12 cellular contexts compared by ENCODE assay signal in genomic region chr21:41868062-41868710, GRCh38. TPM values are rescaled to one million over a fixed set of nuclear protein-coding genes. Genes with fewer than 3 reads are reported as not detected.
DNase-seq lines count a peak whose midpoint lies in the region; ATAC-seq and TF ChIP-seq lines count a peak whose summit lies in the region.
"Had no signal": no experiment of that assay in that cellular context is flagged by ENCODE, and none has a peak within 500 bp of the region (broad histone marks: within the 10 kb centered on the region; RNA-seq: fewer than 3 reads in every experiment).

No MANE protein-coding gene starts in this region.

- intact Hi-C loops in breast epithelium (cut with DNase I; ENCODE audit: low total_unique reads), result no loop called here
- intact Hi-C loops in naive thymus-derived CD4-positive, alpha-beta T cell (cut with micrococcal nuclease), result no loop called here

- no peaks in the 10 kb centered on the region for H3K36me3 Mint-ChIP-seq in chondrocyte (ENCODE audit: low read depth)
- H3K36me3 Mint-ChIP-seq in naive thymus-derived CD4-positive, alpha-beta T cell, result peaks cover 0 to 10% (median 0%) of the 10 kb centered on the region in 5 donors

- H3K9me3 Mint-ChIP-seq in chondrocyte (ENCODE audit: low read depth), result no peaks in the 10 kb centered on the region
- H3K9me3 Mint-ChIP-seq in naive thymus-derived CD4-positive, alpha-beta T cell, result no peaks in the 10 kb centered on the region
- H3K9me3 Mint-ChIP-seq: stimulated activated effector memory CD8-positive, alpha-beta T cell treated with anti-CD3 and anti-CD28 coated beads, Interleukin-12 subunit alpha, Interleukin-12 subunit beta, amount 100 ng/mL, for 72 hours had no signal

- POLR2A ChIA-PET in naive thymus-derived CD4-positive, alpha-beta T cell (lab: Charles Lee), result no interaction called here

- H3K4me3 ChIP-seq in breast epithelium, result no peak overlapping the region
- no peak overlapping the region for H3K4me3 ChIP-seq in naive thymus-derived CD4-positive, alpha-beta T cell (ENCODE audit: low read length)

- CTCF ChIA-PET in naive thymus-derived CD4-positive, alpha-beta T cell (lab: Charles Lee), result no interaction called here

- no peak overlapping the region for H3K4me3 Mint-ChIP-seq in chondrocyte (ENCODE audit: unreplicated experiment)
- H3K4me3 Mint-ChIP-seq in naive thymus-derived CD4-positive, alpha-beta T cell, result no peak overlapping the region
- H3K4me3 Mint-ChIP-seq: stimulated activated effector memory CD8-positive, alpha-beta T cell treated with anti-CD3 and anti-CD28 coated beads, Interleukin-12 subunit alpha, Interleukin-12 subunit beta, amount 100 ng/mL, for 72 hours had no signal

- H3K9me3 ChIP-seq in breast epithelium, result no peaks in the 10 kb centered on the region
- H3K9me3 ChIP-seq in naive thymus-derived CD4-positive, alpha-beta T cell (ENCODE audit: control insufficient read depth in 2 of 3, low read length in 3 of 3), result no peaks in the 10 kb centered on the region

- no peak for TF ChIP-seq POLR2A in breast epithelium (IDR thresholded peaks at IDR 0.05)

- no peaks in the 10 kb centered on the region for H3K27me3 Mint-ChIP-seq in chondrocyte (ENCODE audit: low read depth)
- H3K27me3 Mint-ChIP-seq in naive thymus-derived CD4-positive, alpha-beta T cell, result no peaks in the 10 kb centered on the region

- peak overlapping the region; percentile 63 for H3K27ac Mint-ChIP-seq in chondrocyte (ENCODE audit: unreplicated experiment)
- no peak overlapping the region for H3K27ac Mint-ChIP-seq in naive thymus-derived CD4-positive, alpha-beta T cell
- H3K27ac Mint-ChIP-seq: stimulated activated effector memory CD8-positive, alpha-beta T cell treated with anti-CD3 and anti-CD28 coated beads, Interleukin-12 subunit alpha, Interleukin-12 subunit beta, amount 100 ng/mL, for 72 hours had no signal

- H3K36me3 ChIP-seq in breast epithelium, result no peaks in the 10 kb centered on the region
- no peaks in the 10 kb centered on the region for H3K36me3 ChIP-seq in naive thymus-derived CD4-positive, alpha-beta T cell (ENCODE audit: control insufficient read depth in 2 of 3, insufficient read depth in 3 of 3, low read length in 3 of 3)

- H3K4me1 Mint-ChIP-seq in chondrocyte (ENCODE audit: low read depth), result peaks cover 20% of the 10 kb centered on the region
- H3K4me1 Mint-ChIP-seq in naive thymus-derived CD4-positive, alpha-beta T cell, result peaks cover 8 to 31% (median 20%) of the 10 kb centered on the region in 7 donors

- H3K27ac ChIP-seq in breast epithelium, result no peak overlapping the region
- H3K27ac ChIP-seq in naive thymus-derived CD4-positive, alpha-beta T cell (ENCODE audit: low read depth, low read length), result no peak overlapping the region

- no peak for TF ChIP-seq CTCF in GM13976 (IDR thresholded peaks at IDR 0.05; ENCODE audit: borderline replicate concordance, control extremely low read depth, extremely low read depth, insufficient read depth, missing control alignments)
- peak; percentile 19 for TF ChIP-seq CTCF in chondrocyte (IDR thresholded peaks at IDR 0.05)
- no peak for TF ChIP-seq CTCF in breast epithelium (IDR thresholded peaks at IDR 0.05)

- H3K27me3 ChIP-seq in breast epithelium, result no peaks in the 10 kb centered on the region
- H3K27me3 ChIP-seq in naive thymus-derived CD4-positive, alpha-beta T cell (ENCODE audit: control insufficient read depth in 2 of 2, insufficient read depth in 2 of 2, low read length in 2 of 2), result no peaks in the 10 kb centered on the region

- ATAC-seq in GM21381 (IDR thresholded peaks at IDR 0.05; ENCODE audit: unreplicated experiment) (peak; percentile 47), HG03135 (IDR thresholded peaks at IDR 0.05; ENCODE audit: unreplicated experiment) (peak; percentile 58)
- no peak for ATAC-seq in naive thymus-derived CD4-positive, alpha-beta T cell
- ATAC-seq: PC-3; stimulated activated effector memory CD8-positive, alpha-beta T cell treated with anti-CD3 and anti-CD28 coated beads, Interleukin-12 subunit alpha, Interleukin-12 subunit beta, amount 100 ng/mL, for 72 hours had no signal

- DNase-seq in GM13976 (ENCODE audit: low spot score) (peak; percentile 64), chondrocyte (ENCODE audit: low spot score) (no peak), breast epithelium (ENCODE audit: low spot score in 2 of 2) (no peak), NCI-H446 (lab: John Stamatoyannopoulos, UW) (no peak)
- DNase-seq in naive thymus-derived CD4-positive, alpha-beta T cell, result no peak
- no peak for DNase-seq in central memory CD4-positive, alpha-beta T cell
- DNase-seq: activated CD8-positive, alpha-beta memory T cell treated with anti-CD3 and anti-CD28 coated beads for 24 hours; cortex of kidney; PC-3 had no signal

- H3K4me1 ChIP-seq in breast epithelium, result no peaks in the 10 kb centered on the region
- no peaks in the 10 kb centered on the region for H3K4me1 ChIP-seq in naive thymus-derived CD4-positive, alpha-beta T cell (ENCODE audit: control insufficient read depth in 2 of 2, insufficient read depth in 2 of 2, low read length in 2 of 2)

- in situ Hi-C loops in GM13976 (cut with MboI; ENCODE audit: low sequenced_read_pairs, unreplicated experiment), result no loop called here

RNA-seq across cellular contexts. Expression of gene PRDM15, which starts 11.0 kb away (rescaled TPM):
- total RNA-seq in chondrocyte (4.9 to 9.2 TPM (median 7.8 TPM) in 3 replicates), breast epithelium (10 to 100 TPM in 1 of 3 donors, 1 to 10 TPM in 2; 6.6 to 14.1 (median 9.2) TPM)
- total RNA-seq in naive thymus-derived CD4-positive, alpha-beta T cell, result 10 to 100 TPM in 4 of 5 experiments, 1 to 10 TPM in 1; 10.0 to 20.1 (median 15.9) TPM
- polyA plus RNA-seq in naive thymus-derived CD4-positive, alpha-beta T cell, result 1 to 10 TPM; 1.3 to 2.0 TPM
